Comparison of ENCODE assay signal across 21 cellular contexts in the genomic region with DNA sequence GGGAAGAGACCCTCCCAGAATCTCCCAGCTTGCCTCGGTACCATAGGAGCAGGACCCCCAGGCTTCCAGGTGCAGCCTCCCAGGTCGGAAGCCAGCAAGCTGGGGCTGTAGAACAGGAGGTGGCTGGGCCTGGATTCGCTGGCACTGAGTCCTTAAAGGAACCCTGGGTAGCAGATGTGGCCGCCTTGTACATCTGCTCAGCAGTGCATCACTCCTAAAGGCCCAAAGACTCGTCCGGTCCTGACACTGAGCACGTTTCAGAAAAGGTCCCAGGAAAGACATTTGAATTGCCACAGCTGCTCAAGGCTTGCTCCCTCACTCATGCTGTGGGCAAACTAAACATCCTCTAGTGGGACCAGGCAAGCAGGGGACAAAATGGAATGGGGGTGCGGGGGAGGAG.
DNase-seq lines count a peak whose midpoint lies in the region; TF ChIP-seq lines count a peak whose summit lies in the region.
"Had no signal": no experiment of that assay in that cellular context is flagged by ENCODE, and none has a peak within 500 bp of the region (broad histone marks: within the 10 kb centered on the region; RNA-seq: fewer than 3 reads in every experiment).

No MANE protein-coding gene starts in this region.

- H3K4me3 ChIP-seq in BLaER1 treated with 17β-estradiol and CSF1 and Interleukin-3, amounts not matched to agents 10 nM and 100 nM: no peak overlapping the region
- H3K4me3 ChIP-seq in PC-9 (no peak overlapping the region), stomach (peak overlapping the region in 1 of 4 donors; percentile 0)
- H3K4me3 ChIP-seq: Peyer's patch had no signal

- H3F3A ChIP-seq in PC-9 (ENCODE audit: insufficient read depth, low read depth): peaks cover 29% of the 10 kb centered on the region; the same call in 1 of the 2 replicates

- H4K20me1 ChIP-seq in BLaER1 treated with 17β-estradiol and CSF1 and Interleukin-3, amounts not matched to agents 10 nM and 100 nM: peaks cover 0 to 8% (median 0%) of the 10 kb centered on the region in 11 experiments; a peak in 2 of 22 replicates
- peaks cover 60% of the 10 kb centered on the region for H4K20me1 ChIP-seq in PC-9 (ENCODE audit: insufficient read depth)

- POLR2A ChIA-PET in PC-9 (lab: Charles Lee; ENCODE audit: unreplicated experiment): no interaction called here

- H3K27ac ChIP-seq in BLaER1 treated with 17β-estradiol and CSF1 and Interleukin-3, amounts not matched to agents 10 nM and 100 nM: peak overlapping the region in 8 of 11 experiments; percentile 31 to 81 (median 65); a peak in 11 of 22 replicates
- 0 out of 2 replicates have a peak overlapping the region, but pooled peaks have one; percentile 6 for H3K27ac ChIP-seq in PC-9
- peak overlapping the region in 3 of 5 donors; percentile 32 to 79 (median 65) for H3K27ac ChIP-seq in stomach
- H3K27ac ChIP-seq: KMS-11, Peyer's patch had no signal

- no peak for TF ChIP-seq EP300 in stomach (IDR thresholded peaks at IDR 0.05)

- no peak for TF ChIP-seq POLR2A in stomach (IDR thresholded peaks at IDR 0.05)

- H3K79me2 ChIP-seq in PC-9 (ENCODE audit: low read depth): peaks cover 100% of the 10 kb centered on the region

- WGBS in stomach, 5 donors: 82 to 92% (median 86%) methylated on average over 8 of the region's 8 CpGs

- H3K4me3 Mint-ChIP-seq in glutamatergic neuron (ENCODE audit: unreplicated experiment): no peak overlapping the region
- H3K4me3 Mint-ChIP-seq: activated CD4-positive, alpha-beta T cell treated with anti-CD3 and anti-CD28 coated beads for 36 hours; activated CD8-positive, alpha-beta memory T cell treated with anti-CD3 and anti-CD28 coated beads, Interleukin-2, amount 10 ng/mL, durations not matched to agents 7 days and 5 days; activated naive CD8-positive, alpha-beta T cell treated with anti-CD3 and anti-CD28 coated beads, Interleukin-2, amount 50 U/mL, for 24 hours; memory B cell; nephron; stimulated activated naive B cell treated with anti-CD40 and anti-IgM and Interleukin-4, amounts not matched to agents 10 μg/mL and 1 μg/mL and 100 μg/mL, for 72 hours had no signal

- H3K9me2 ChIP-seq in PC-9 (ENCODE audit: insufficient read depth): no peaks in the 10 kb centered on the region

- peaks cover 0 to 3% (median 0%) of the 10 kb centered on the region in 11 experiments; a peak in 1 of 22 replicates for H3K36me3 ChIP-seq in BLaER1 treated with 17β-estradiol and CSF1 and Interleukin-3, amounts not matched to agents 10 nM and 100 nM
- peaks cover 8% of the 10 kb centered on the region; the same call in 1 of the 2 replicates for H3K36me3 ChIP-seq in PC-9 (ENCODE audit: low read depth)
- H3K36me3 ChIP-seq in stomach: no peaks in the 10 kb centered on the region
- H3K36me3 ChIP-seq: Peyer's patch had no signal

- intact Hi-C loops in PC-9 (cut with micrococcal nuclease; ENCODE audit: unreplicated experiment) (no loop called here), stomach (cut with DNase I; ENCODE audit: low total_unique reads) (no loop called here)

- H3K9me3 Mint-ChIP-seq in glutamatergic neuron (ENCODE audit: unreplicated experiment): no peaks in the 10 kb centered on the region
- H3K9me3 Mint-ChIP-seq: activated naive CD8-positive, alpha-beta T cell treated with anti-CD3 and anti-CD28 coated beads, Interleukin-2, amount 50 U/mL, for 24 hours; activated T-helper 2 cell treated with anti-CD3 and anti-CD28 coated beads, Interferon-gamma antibody, Interleukin-2, Interleukin-4, amounts not matched to agents 10 μg/mL and 5 μg/mL and 100 μg/mL, durations not matched to agents 14 hours and 24 hours and 36 hours; memory B cell; nephron; stimulated activated naive B cell treated with anti-CD40 and anti-IgM and Interleukin-4, amounts not matched to agents 10 μg/mL and 1 μg/mL and 100 μg/mL, for 72 hours had no signal

- H3K4me2 ChIP-seq in BLaER1 treated with 17β-estradiol and CSF1 and Interleukin-3, amounts not matched to agents 10 nM and 100 nM: peak overlapping the region; percentile 78 to 99 (median 93)
- H3K4me2 ChIP-seq in PC-9: peak overlapping the region; percentile 43
- H3K4me2 ChIP-seq: KMS-11 had no signal

- H3K9ac ChIP-seq in BLaER1 treated with 17β-estradiol and CSF1 and Interleukin-3, amounts not matched to agents 10 nM and 100 nM: peak overlapping the region in 4 of 11 experiments; percentile 14 to 46 (median 26); a peak in 5 of 22 replicates
- H3K9ac ChIP-seq: KMS-11 had no signal

- H2AFZ ChIP-seq in PC-9: no peak overlapping the region

- peak overlapping the region; percentile 36 for H3K27ac Mint-ChIP-seq in glutamatergic neuron (ENCODE audit: unreplicated experiment)
- H3K27ac Mint-ChIP-seq: activated CD4-positive, alpha-beta T cell treated with anti-CD3 and anti-CD28 coated beads for 36 hours; activated CD8-positive, alpha-beta memory T cell treated with anti-CD3 and anti-CD28 coated beads, Interleukin-2, amount 10 ng/mL, durations not matched to agents 7 days and 5 days; activated naive CD8-positive, alpha-beta T cell treated with anti-CD3 and anti-CD28 coated beads, Interleukin-2, amount 50 U/mL, for 24 hours; activated T-helper 2 cell treated with anti-CD3 and anti-CD28 coated beads, Interferon-gamma antibody, Interleukin-2, Interleukin-4, amounts not matched to agents 10 μg/mL and 5 μg/mL and 100 μg/mL, durations not matched to agents 14 hours and 24 hours and 36 hours; memory B cell; nephron; stimulated activated naive B cell treated with anti-CD40 and anti-IgM and Interleukin-4, amounts not matched to agents 10 μg/mL and 1 μg/mL and 100 μg/mL, for 72 hours had no signal

- DNase-seq in PC-9 (no peak), glutamatergic neuron (no peak), stomach (no peak), ecto neural progenitor cell (ENCODE audit: low spot score) (no peak), glomerular visceral epithelial cell (ENCODE audit: extremely low spot score) (no peak), iPS-NIHi11 (ENCODE audit: low spot score) (no peak), GM20000 (ENCODE audit: low spot score) (no peak)
- DNase-seq: activated CD4-positive, alpha-beta T cell treated with anti-CD3 and anti-CD28 coated beads for 36 hours; activated CD8-positive, alpha-beta memory T cell treated with anti-CD3 and anti-CD28 coated beads, Interleukin-2, amount 10 ng/mL, durations not matched to agents 7 days and 5 days; activated naive CD8-positive, alpha-beta T cell treated with anti-CD3 and anti-CD28 coated beads, Interleukin-2, amount 50 U/mL, for 24 hours; Caco-2; NCI-H1092 treated with DMSO at 0.1 percent for 48 hours; NCI-H774; Peyer's patch; retina; stimulated activated naive B cell treated with anti-CD40 and anti-IgM and Interleukin-4, amounts not matched to agents 10 μg/mL and 1 μg/mL and 100 μg/mL, for 72 hours had no signal

- peaks cover 9% of the 10 kb centered on the region for H3K27me3 Mint-ChIP-seq in glutamatergic neuron (ENCODE audit: unreplicated experiment)
- H3K27me3 Mint-ChIP-seq: memory B cell; stimulated activated naive B cell treated with anti-CD40 and anti-IgM and Interleukin-4, amounts not matched to agents 10 μg/mL and 1 μg/mL and 100 μg/mL, for 72 hours had no signal

- H3K4me1 Mint-ChIP-seq in glutamatergic neuron (ENCODE audit: low read depth, unreplicated experiment): peaks cover 14% of the 10 kb centered on the region

- H3K9me3 ChIP-seq in BLaER1 treated with 17β-estradiol and CSF1 and Interleukin-3, amounts not matched to agents 10 nM and 100 nM (replicated peaks in 1 of 11): peaks cover 0 to 10% (median 0%) of the 10 kb centered on the region in 11 experiments; a peak in 3 of 22 replicates
- H3K9me3 ChIP-seq in PC-9 (ENCODE audit: insufficient read depth, low read depth): no peaks in the 10 kb centered on the region
- H3K9me3 ChIP-seq in stomach: no peaks in the 10 kb centered on the region
- H3K9me3 ChIP-seq: Caco-2, Peyer's patch had no signal

- CTCF ChIA-PET in PC-9 (lab: Charles Lee): no interaction called here

- peaks cover 90 to 100% (median 94%) of the 10 kb centered on the region in 10 experiments for H3K4me1 ChIP-seq in BLaER1 treated with 17β-estradiol and CSF1 and Interleukin-3, amounts not matched to agents 10 nM and 100 nM
- peaks cover 55% of the 10 kb centered on the region for H3K4me1 ChIP-seq in PC-9 (replicated peaks; ENCODE audit: insufficient read depth)
- H3K4me1 ChIP-seq in stomach: peaks cover 58 to 99% (median 82%) of the 10 kb centered on the region in 4 donors

- no peak for TF ChIP-seq CTCF in PC-9 (conservative IDR thresholded peaks at IDR 0.05)
- TF ChIP-seq CTCF in glutamatergic neuron (IDR thresholded peaks at IDR 0.05; ENCODE audit: partially characterized antibody, unreplicated experiment): no peak
- TF ChIP-seq CTCF in stomach (IDR thresholded peaks at IDR 0.05): no peak
- no peak for TF ChIP-seq CTCF in GM20000 (IDR thresholded peaks at IDR 0.05; ENCODE audit: extremely low read depth, missing control alignments)

- peaks cover 4% of the 10 kb centered on the region for H3K36me3 Mint-ChIP-seq in glutamatergic neuron (ENCODE audit: unreplicated experiment)
- H3K36me3 Mint-ChIP-seq: activated CD8-positive, alpha-beta memory T cell treated with anti-CD3 and anti-CD28 coated beads, Interleukin-2, amount 10 ng/mL, durations not matched to agents 7 days and 5 days; memory B cell had no signal

- H3K27me3 ChIP-seq in BLaER1 treated with 17β-estradiol and CSF1 and Interleukin-3, amounts not matched to agents 10 nM and 100 nM: no peaks in the 10 kb centered on the region; a peak in 1 of 22 replicates
- H3K27me3 ChIP-seq in PC-9 (ENCODE audit: insufficient read depth, low read depth) (no peaks in the 10 kb centered on the region), stomach (no peaks in the 10 kb centered on the region)
- H3K27me3 ChIP-seq: Peyer's patch had no signal

- BruUV-seq in PC-9 (replicated peaks; lab: Mats Ljungman, UMichigan): no TSS peak

Comparison
In these comparisons a context has a peak if more than half of its experiments do, and no peak if none do; other contexts are left out.
1. H3K27ac ChIP-seq: peak in every context shown above with its lines; median percentile 65 in BLaER1 treated with 17β-estradiol and CSF1 and Interleukin-3, amounts not matched to agents 10 nM and 100 nM; 65 in stomach; 6 in PC-9.